Comparison of ENCODE assay signal across 26 cellular contexts in genomic region chr14:54927551-54927950, GRCh38.
"Had no signal": no experiment of that assay in that cellular context is flagged by ENCODE, and none has a peak within 500 bp of the region (broad histone marks: within the 10 kb centered on the region; RNA-seq: fewer than 3 reads in every experiment).

No MANE protein-coding gene starts in this region.

- H3K9me3 ChIP-seq: body of pancreas, gastrocnemius medialis, heart left ventricle had no signal

- H3K27me3 ChIP-seq: body of pancreas, foreskin keratinocyte, gastrocnemius medialis, heart left ventricle had no signal

- DNase-seq: activated CD4-positive, alpha-beta T cell treated with anti-CD3 and anti-CD28 coated beads for 4 hours; activated CD4-positive, alpha-beta T cell treated with anti-CD3 and anti-CD28 coated beads, Interleukin-2, amount 50 U/mL, for 1 hour; activated CD4-positive, alpha-beta T cell treated with anti-CD3 and anti-CD28 coated beads, Interleukin-2, amount 50 U/mL, for 48 hours; activated CD4-positive, CD25-positive, alpha-beta regulatory T cell; activated CD4-positive, CD25-positive, alpha-beta regulatory T cell treated with anti-CD3 and anti-CD28 coated beads, Interleukin-2, amount 50 U/mL, for 72 hours; activated CD8-positive, alpha-beta memory T cell treated with anti-CD3 and anti-CD28 coated beads for 24 hours; activated CD8-positive, alpha-beta T cell treated with anti-CD3 and anti-CD28 coated beads for 36 hours; activated effector memory CD4-positive, alpha-beta T cell treated with Interleukin-2 at 50 U/mL for 16 hours; activated gamma-delta T cell treated with Interleukin-2 at 50 U/mL for 16 hours; activated naive CD4-positive, alpha-beta T cell treated with anti-CD3 and anti-CD28 coated beads, Interleukin-2, amount 50 U/mL, for 16 hours; activated naive CD4-positive, alpha-beta T cell treated with Interleukin-2 at 50 U/mL for 16 hours; activated T-cell treated with anti-CD3 and anti-CD28 coated beads, Interleukin-2, amount 50 U/mL, for 4 hours; amygdala; aorta; body of pancreas; caudate nucleus; cortex of kidney; dermis blood vessel endothelial cell; effector CD4-positive, alpha-beta T cell; effector memory CD8-positive, alpha-beta T cell; foreskin keratinocyte; gastrocnemius medialis; glutamatergic neuron; heart left ventricle; T-helper 2 cell had no signal

- H3K27ac ChIP-seq: body of pancreas, epithelial cell of prostate, foreskin keratinocyte, gastrocnemius medialis, heart left ventricle had no signal

- H3K4me3 ChIP-seq: body of pancreas, gastrocnemius medialis, heart left ventricle had no signal

- H3K4me1 ChIP-seq: body of pancreas, foreskin keratinocyte, gastrocnemius medialis, heart left ventricle had no signal

- H3K36me3 ChIP-seq: gastrocnemius medialis, heart left ventricle had no signal
